24 cellular contexts compared by ENCODE assay signal in genomic region chr1:6499318-6499717, GRCh38. TPM values are rescaled to one million over a fixed set of nuclear protein-coding genes. Genes with fewer than 3 reads are reported as not detected.
DNase-seq lines count a peak whose midpoint lies in the region; TF ChIP-seq lines count a peak whose summit lies in the region.
"Had no signal": no experiment of that assay in that cellular context is flagged by ENCODE, and none has a peak within 500 bp of the region (broad histone marks: within the 10 kb centered on the region; RNA-seq: fewer than 3 reads in every experiment).

No MANE protein-coding gene starts in this region.

- TF ChIP-seq POLR2A in NB4 (IDR thresholded peaks at IDR 0.05; ENCODE audit: extremely low read depth, insufficient read length) = no peak

- peaks cover 4% of the 10 kb centered on the region for H3K27me3 Mint-ChIP-seq in glutamatergic neuron (ENCODE audit: unreplicated experiment)

- H4K20me1 ChIP-seq in BLaER1 = 0 out of 2 replicates have a peak, but pooled peaks cover 11% of the 10 kb centered on the region
- no peaks in the 10 kb centered on the region for H4K20me1 ChIP-seq in osteoblast (ENCODE audit: insufficient read depth, low read length)

- no peak overlapping the region for H2AFZ ChIP-seq in osteoblast (ENCODE audit: low read length)
- H2AFZ ChIP-seq: GM23248 had no signal

- TF ChIP-seq CTCF in NB4 (IDR thresholded peaks at IDR 0.05; ENCODE audit: low read depth, low read length) (no peak), glutamatergic neuron (IDR thresholded peaks at IDR 0.05; ENCODE audit: partially characterized antibody, unreplicated experiment) (no peak), osteoblast (IDR thresholded peaks at IDR 0.05; ENCODE audit: extremely low read depth, low read depth, low read length) (no peak)

- no peaks in the 10 kb centered on the region for H3K9me3 Mint-ChIP-seq in glutamatergic neuron (ENCODE audit: unreplicated experiment)
- H3K9me3 Mint-ChIP-seq: IgD-negative memory B cell, memory B cell had no signal

- H3K36me3 ChIP-seq in BLaER1 (no peaks in the 10 kb centered on the region), osteoblast (ENCODE audit: insufficient read depth, low read length) (no peaks in the 10 kb centered on the region)
- H3K36me3 ChIP-seq: neutrophil had no signal

- H3K4me2 ChIP-seq in BLaER1 = peak overlapping the region; percentile 96
- H3K4me2 ChIP-seq in osteoblast (ENCODE audit: insufficient read depth, low read length) = no peak overlapping the region

- 0 out of 2 replicates have a peak overlapping the region, but pooled peaks have one; percentile 18 for H3K9ac ChIP-seq in BLaER1
- H3K9ac ChIP-seq: GM23248 had no signal

- H3K9me3 ChIP-seq in BLaER1 (no peaks in the 10 kb centered on the region), osteoblast (ENCODE audit: low read depth, low read length) (no peaks in the 10 kb centered on the region)
- H3K9me3 ChIP-seq: neutrophil had no signal

- H3K4me3 Mint-ChIP-seq in glutamatergic neuron (ENCODE audit: unreplicated experiment) = peak overlapping the region; percentile 34
- H3K4me3 Mint-ChIP-seq: memory B cell had no signal

- peak; percentile 66 for DNase-seq in NB4 (ENCODE audit: low read depth)
- no peak for DNase-seq in glutamatergic neuron
- peak; percentile 71 for DNase-seq in osteoblast (ENCODE audit: insufficient read length, low spot score, missing footprints)
- DNase-seq in AG08396 (ENCODE audit: low spot score) = no peak
- no peak for DNase-seq in stimulated activated CD8-positive, alpha-beta memory T cell treated with anti-CD3 and anti-CD28 coated beads, Interleukin-4, amount 100 ng/mL, for 48 hours
- no peak for DNase-seq in NCI-H1417 (lab: John Stamatoyannopoulos, UW)
- DNase-seq in OCI-M1 (lab: John Stamatoyannopoulos, UW) = no peak
- DNase-seq: activated CD4-positive, alpha-beta T cell treated with anti-CD3 and anti-CD28 coated beads, Interleukin-2, amount 50 U/mL, for 1 hour; activated CD8-positive, alpha-beta memory T cell treated with anti-CD3 and anti-CD28 coated beads, Interleukin-2, amount 50 U/mL, for 4 hours; activated effector memory CD4-positive, alpha-beta T cell treated with Interleukin-2 at 50 U/mL for 16 hours; dermis blood vessel endothelial cell; DMS79; GM23248; hippocampal formation; NCI-H146; NCI-H2171; NCI-H526; SIG-M5; stimulated activated CD4-positive, alpha-beta T cell treated with anti-CD3 and anti-CD28 coated beads, Interleukin-12 subunit alpha, Interleukin-12 subunit beta, amount 100 ng/mL, for 4 hours; T-helper 1 cell had no signal

- H3K4me3 ChIP-seq in BLaER1 (no peak overlapping the region), NB4 (ENCODE audit: low read depth, low read length) (no peak overlapping the region), osteoblast (ENCODE audit: insufficient read depth, low read length) (no peak overlapping the region)
- H3K4me3 ChIP-seq: GM23248 had no signal

- peak overlapping the region; percentile 6; the same call in 1 of the 2 replicates for H3K27ac ChIP-seq in BLaER1
- H3K27ac ChIP-seq in osteoblast (ENCODE audit: low read depth, low read length) = no peak overlapping the region
- H3K27ac ChIP-seq: GM23248, neutrophil had no signal

- peaks cover 14% of the 10 kb centered on the region; the same call in 1 of the 2 replicates for H3K27me3 ChIP-seq in BLaER1
- H3K27me3 ChIP-seq in osteoblast (ENCODE audit: insufficient read depth, low read length) = no peaks in the 10 kb centered on the region

- no peaks in the 10 kb centered on the region for H3K79me2 ChIP-seq in osteoblast (ENCODE audit: insufficient read depth, low read length)

- H3K27ac Mint-ChIP-seq in glutamatergic neuron (ENCODE audit: unreplicated experiment) = no peak overlapping the region
- H3K27ac Mint-ChIP-seq: memory B cell had no signal

- H3K36me3 Mint-ChIP-seq in glutamatergic neuron (ENCODE audit: unreplicated experiment) = no peaks in the 10 kb centered on the region
- H3K36me3 Mint-ChIP-seq: IgD-negative memory B cell, memory B cell had no signal

- peaks cover 84% of the 10 kb centered on the region for H3K4me1 ChIP-seq in BLaER1
- peaks cover 35% of the 10 kb centered on the region for H3K4me1 ChIP-seq in osteoblast (ENCODE audit: insufficient read depth, low read length)

- H3K4me1 Mint-ChIP-seq in glutamatergic neuron (ENCODE audit: low read depth, unreplicated experiment) = peaks cover 19% of the 10 kb centered on the region

RNA-seq across cellular contexts. Expression of gene PLEKHG5, which starts 7.9 kb away (rescaled TPM):
- total RNA-seq in glutamatergic neuron (ENCODE audit: unreplicated experiment) (53.0 TPM), osteoblast (11.2 and 13.3 TPM in 2 replicates)

RNA-seq across cellular contexts. Expression of gene TNFRSF25, which starts 33.3 kb away (rescaled TPM):
- total RNA-seq in glutamatergic neuron (ENCODE audit: unreplicated experiment) (47.5 TPM), osteoblast (3.3 and 5.0 TPM in 2 replicates)

RNA-seq across cellular contexts. Expression of gene NOL9, which starts 55.0 kb away (rescaled TPM):
- 34.5 TPM for total RNA-seq in glutamatergic neuron (ENCODE audit: unreplicated experiment)
- 31.1 and 32.1 TPM in 2 replicates for total RNA-seq in osteoblast

RNA-seq across cellular contexts. Expression of gene TAS1R1, which starts 55.8 kb away (rescaled TPM):
- total RNA-seq in glutamatergic neuron (ENCODE audit: unreplicated experiment) (not detected), osteoblast (under 0.01 and 0.29 TPM in 2 replicates)
- total RNA-seq: GM23248 had no signal

Comparison
In these comparisons a context has a peak if more than half of its experiments do, and no peak if none do; other contexts are left out.
1. DNase-seq: peak in NB4 (single experiment) and osteoblast (single experiment); none in glutamatergic neuron (single experiment), AG08396 (single experiment), stimulated activated CD8-positive, alpha-beta memory T cell treated with anti-CD3 and anti-CD28 coated beads, Interleukin-4, amount 100 ng/mL, for 48 hours (single experiment), NCI-H1417 (0 of 3) and OCI-M1 (single experiment).